ENCODE assay signal across 31 cellular contexts in genomic region chr7:31569528-31569927, GRCh38. TPM values are rescaled to one million over a fixed set of nuclear protein-coding genes. Genes with fewer than 3 reads are reported as not detected.
"Had no signal": no experiment of that assay in that cellular context is flagged by ENCODE, and none has a peak within 500 bp of the region (broad histone marks: within the 10 kb centered on the region; RNA-seq: fewer than 3 reads in every experiment).

No MANE protein-coding gene starts in this region.

- H3K36me3 ChIP-seq: stomach, suprapubic skin, thoracic aorta, thyroid gland, tibial artery, tibial nerve, transverse colon, upper lobe of left lung, upper lobe of right lung, uterus, vagina had no signal

- H3K27me3 ChIP-seq: stomach, suprapubic skin, testis, thyroid gland, tibial artery, tibial nerve, transverse colon, upper lobe of left lung, upper lobe of right lung, uterus, vagina had no signal

- H3K36me3 Mint-ChIP-seq: stimulated activated effector memory CD8-positive, alpha-beta T cell treated with anti-CD3 and anti-CD28 coated beads, Interleukin-12 subunit alpha, Interleukin-12 subunit beta, amount 100 ng/mL, for 72 hours; stimulated activated memory B cell treated with anti-CD40 and anti-IgM and Interleukin-4, amounts not matched to agents 10 μg/mL and 1 μg/mL and 100 μg/mL, for 72 hours; stimulated activated naive B cell treated with anti-CD40 and anti-IgM and Interleukin-4, amounts not matched to agents 10 μg/mL and 1 μg/mL and 100 μg/mL, for 72 hours; type B pancreatic cell had no signal

- H3K9me3 ChIP-seq: stomach, suprapubic skin, testis, thoracic aorta, thyroid gland, tibial artery, tibial nerve, transverse colon, upper lobe of left lung, upper lobe of right lung, uterus, vagina had no signal

- DNase-seq: stimulated activated CD4-positive, alpha-beta T cell treated with anti-CD3 and anti-CD28 coated beads, Interleukin-2, amount 100 ng/mL, for 48 hours; stimulated activated CD4-positive, alpha-beta T cell treated with anti-CD3 and anti-CD28 coated beads, Interleukin-4, amount 100 ng/mL, for 1 hour; stimulated activated CD4-positive, alpha-beta T cell treated with anti-CD3 and anti-CD28 coated beads, Interleukin-4, amount 100 ng/mL, for 24 hours; stimulated activated CD4-positive, alpha-beta T cell treated with anti-CD3 and anti-CD28 coated beads, Interleukin-4, amount 100 ng/mL, for 4 hours; stimulated activated CD8-positive, alpha-beta memory T cell treated with anti-CD3 and anti-CD28 coated beads, Interleukin-4, amount 100 ng/mL, for 48 hours; stimulated activated naive B cell treated with anti-CD40 and anti-IgM and Interleukin-4, amounts not matched to agents 10 μg/mL and 1 μg/mL and 100 μg/mL, for 72 hours; stimulated activated naive CD4-positive, alpha-beta T cell; stimulated activated naive CD4-positive, alpha-beta T cell treated with Interleukin-2 at 50 U/mL for 16 hours; stimulated activated naive CD8-positive, alpha-beta T cell treated with anti-CD3 and anti-CD28 coated beads, Interleukin-15, amount 100 ng/mL, for 72 hours; stimulated activated naive CD8-positive, alpha-beta T cell treated with anti-CD3 and anti-CD28 coated beads, Interleukin-15, Interleukin-2, amounts not matched to agents 100 U/mL and 50 U/mL, for 24 hours; stomach; substantia nigra; testis; thyroid gland; tibial artery; transverse colon; trophoblast cell; upper lobe of left lung; upper lobe of right lung; uterus had no signal

- H3K27ac ChIP-seq: stomach, testis, thoracic aorta, thyroid gland, tibial artery, tibial nerve, transverse colon, upper lobe of left lung, upper lobe of right lung, uterus, vagina had no signal

- H3K27ac Mint-ChIP-seq: stimulated activated effector memory CD8-positive, alpha-beta T cell treated with anti-CD3 and anti-CD28 coated beads, Interleukin-12 subunit alpha, Interleukin-12 subunit beta, amount 100 ng/mL, for 72 hours; stimulated activated memory B cell treated with anti-CD40 and anti-IgM and Interleukin-4, amounts not matched to agents 10 μg/mL and 1 μg/mL and 100 μg/mL, for 72 hours; stimulated activated naive B cell treated with anti-CD40 and anti-IgM and Interleukin-4, amounts not matched to agents 10 μg/mL and 1 μg/mL and 100 μg/mL, for 72 hours; stimulated activated naive CD8-positive, alpha-beta T cell treated with anti-CD3 and anti-CD28 coated beads, Interleukin-15, amount 100 ng/mL, for 72 hours; stimulated activated naive CD8-positive, alpha-beta T cell treated with anti-CD3 and anti-CD28 coated beads, Interleukin-15, Interleukin-2, amounts not matched to agents 100 ng/mL and 50 ng/mL, for 24 hours; type B pancreatic cell had no signal

- H3K4me3 ChIP-seq: stomach, suprapubic skin, testis, thoracic aorta, thyroid gland, tibial artery, tibial nerve, transverse colon, upper lobe of left lung, upper lobe of right lung, uterus, vagina had no signal

- H3K4me1 Mint-ChIP-seq: stimulated activated effector memory CD8-positive, alpha-beta T cell treated with anti-CD3 and anti-CD28 coated beads, Interleukin-12 subunit alpha, Interleukin-12 subunit beta, amount 100 ng/mL, for 72 hours; stimulated activated memory B cell treated with anti-CD40 and anti-IgM and Interleukin-4, amounts not matched to agents 10 μg/mL and 1 μg/mL and 100 μg/mL, for 72 hours; stimulated activated naive B cell treated with anti-CD40 and anti-IgM and Interleukin-4, amounts not matched to agents 10 μg/mL and 1 μg/mL and 100 μg/mL, for 72 hours; stimulated activated naive CD8-positive, alpha-beta T cell treated with anti-CD3 and anti-CD28 coated beads, Interleukin-15, amount 100 ng/mL, for 72 hours had no signal

- H3K9me3 Mint-ChIP-seq: stimulated activated memory B cell treated with anti-CD40 and anti-IgM and Interleukin-4, amounts not matched to agents 10 μg/mL and 1 μg/mL and 100 μg/mL, for 72 hours; stimulated activated naive CD8-positive, alpha-beta T cell treated with anti-CD3 and anti-CD28 coated beads, Interleukin-15, amount 100 ng/mL, for 72 hours; stimulated activated naive CD8-positive, alpha-beta T cell treated with anti-CD3 and anti-CD28 coated beads, Interleukin-15, Interleukin-2, amounts not matched to agents 100 ng/mL and 50 ng/mL, for 24 hours; type B pancreatic cell had no signal

- ATAC-seq: stimulated activated effector memory CD8-positive, alpha-beta T cell treated with anti-CD3 and anti-CD28 coated beads, Interleukin-12 subunit alpha, Interleukin-12 subunit beta, amount 100 ng/mL, for 72 hours; stimulated activated memory B cell treated with anti-CD40 and anti-IgM and Interleukin-4, amounts not matched to agents 10 μg/mL and 1 μg/mL and 100 μg/mL, for 72 hours; stimulated activated naive B cell treated with anti-CD40 and anti-IgM and Interleukin-4, amounts not matched to agents 10 μg/mL and 1 μg/mL and 100 μg/mL, for 72 hours; stimulated activated naive CD8-positive, alpha-beta T cell treated with anti-CD3 and anti-CD28 coated beads, Interleukin-15, amount 100 ng/mL, for 72 hours; stimulated activated naive CD8-positive, alpha-beta T cell treated with anti-CD3 and anti-CD28 coated beads, Interleukin-15, Interleukin-2, amounts not matched to agents 100 U/mL and 50 U/mL, for 24 hours; upper lobe of right lung had no signal

- H3K27me3 Mint-ChIP-seq: stimulated activated memory B cell treated with anti-CD40 and anti-IgM and Interleukin-4, amounts not matched to agents 10 μg/mL and 1 μg/mL and 100 μg/mL, for 72 hours; stimulated activated naive B cell treated with anti-CD40 and anti-IgM and Interleukin-4, amounts not matched to agents 10 μg/mL and 1 μg/mL and 100 μg/mL, for 72 hours; stimulated activated naive CD8-positive, alpha-beta T cell treated with anti-CD3 and anti-CD28 coated beads, Interleukin-15, amount 100 ng/mL, for 72 hours; stimulated activated naive CD8-positive, alpha-beta T cell treated with anti-CD3 and anti-CD28 coated beads, Interleukin-15, Interleukin-2, amounts not matched to agents 100 ng/mL and 50 ng/mL, for 24 hours had no signal

- H3K4me3 Mint-ChIP-seq: stimulated activated effector memory CD8-positive, alpha-beta T cell treated with anti-CD3 and anti-CD28 coated beads, Interleukin-12 subunit alpha, Interleukin-12 subunit beta, amount 100 ng/mL, for 72 hours; stimulated activated memory B cell treated with anti-CD40 and anti-IgM and Interleukin-4, amounts not matched to agents 10 μg/mL and 1 μg/mL and 100 μg/mL, for 72 hours; stimulated activated naive B cell treated with anti-CD40 and anti-IgM and Interleukin-4, amounts not matched to agents 10 μg/mL and 1 μg/mL and 100 μg/mL, for 72 hours; stimulated activated naive CD8-positive, alpha-beta T cell treated with anti-CD3 and anti-CD28 coated beads, Interleukin-15, amount 100 ng/mL, for 72 hours; stimulated activated naive CD8-positive, alpha-beta T cell treated with anti-CD3 and anti-CD28 coated beads, Interleukin-15, Interleukin-2, amounts not matched to agents 100 ng/mL and 50 ng/mL, for 24 hours; type B pancreatic cell had no signal

- H3K4me1 ChIP-seq: stomach, suprapubic skin, testis, thyroid gland, tibial artery, tibial nerve, transverse colon, upper lobe of left lung, upper lobe of right lung, uterus, vagina had no signal

RNA-seq across cellular contexts. Expression of gene ITPRID1, which starts 55.6 kb away (rescaled TPM):
- total RNA-seq: subcutaneous adipose tissue, thoracic aorta, thyroid gland, tibial nerve, upper lobe of right lung, ureter, urinary bladder, vagina had no signal
- polyA plus RNA-seq: urinary bladder had no signal
